In the genomic region with DNA sequence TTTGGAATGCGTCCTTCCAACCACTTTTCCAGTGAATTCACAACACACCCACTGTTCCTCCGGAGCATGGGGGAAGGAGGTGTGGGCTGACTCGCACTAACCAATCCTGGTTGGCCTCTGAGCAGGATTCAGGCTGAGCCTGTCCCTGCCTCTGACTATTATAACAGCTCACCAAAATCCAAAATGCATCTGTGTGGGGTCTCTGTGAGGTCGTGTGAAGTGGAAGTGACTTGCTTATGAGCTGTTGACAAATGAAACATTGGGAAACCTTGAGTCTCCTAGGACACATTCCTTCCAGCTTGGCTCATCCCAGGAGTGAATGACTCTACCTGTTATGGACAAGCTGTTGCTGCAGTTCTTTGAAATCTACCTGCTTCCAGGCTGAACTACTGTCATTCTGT, we compare ENCODE assay signal across 13 cellular contexts. TPM values are rescaled to one million over a fixed set of nuclear protein-coding genes. Genes with fewer than 3 reads are reported as not detected.
DNase-seq lines count a peak whose midpoint lies in the region; ATAC-seq and TF ChIP-seq lines count a peak whose summit lies in the region.
"Had no signal": no experiment of that assay in that cellular context is flagged by ENCODE, and none has a peak within 500 bp of the region (broad histone marks: within the 10 kb centered on the region; RNA-seq: fewer than 3 reads in every experiment).

No MANE protein-coding gene starts in this region.

- no peaks in the 10 kb centered on the region for H3K36me3 ChIP-seq in mesendoderm (ENCODE audit: control insufficient read depth, insufficient read depth, low read length)
- H3K36me3 ChIP-seq: transverse colon had no signal

- ATAC-seq in HG02588 (IDR thresholded peaks at IDR 0.05; ENCODE audit: unreplicated experiment) (no peak), HG03354 (IDR thresholded peaks at IDR 0.05; ENCODE audit: poor library complexity, severe bottlenecking, unreplicated experiment) (no peak)

- no peak overlapping the region for H4K5ac ChIP-seq in mesendoderm (ENCODE audit: low read length)

- DNase-seq in AG10803 (ENCODE audit: low read depth) = peak; percentile 14
- DNase-seq in M059J (ENCODE audit: low read depth) = peak; percentile 63
- peak in 37 of 61 donors; percentile 15 to 80 (median 41) for DNase-seq in caudate nucleus (lab: John Stamatoyannopoulos, UW)
- DNase-seq in mesendoderm = peak; percentile 87
- no peak for DNase-seq in Kasumi-1 (lab: John Stamatoyannopoulos, UW)
- no peak for DNase-seq in activated CD8-positive, alpha-beta memory T cell treated with anti-CD3 and anti-CD28 coated beads, Interleukin-2, amount 50 U/mL, for 4 hours
- DNase-seq: NCI-H1694 treated with DMSO at 0.1 percent for 48 hours, NCI-H524 treated with DMSO at 0.1 percent for 48 hours, transverse colon had no signal

- H3K23ac ChIP-seq in mesendoderm (ENCODE audit: low read length) = no peak overlapping the region

- WGBS in mesendoderm (ENCODE audit: extremely low coverage, insufficient coverage, low lambda C conversion rate) = no CpG with 5 or more reads among the region's 4 CpGs

- H3K4me3 ChIP-seq in AG10803 (ENCODE audit: low read length) (no peak overlapping the region), mesendoderm (ENCODE audit: low read length) (no peak overlapping the region)
- H3K4me3 ChIP-seq: transverse colon had no signal

- TF ChIP-seq CTCF in AG10803 (conservative IDR thresholded peaks at IDR 0.05; ENCODE audit: low read length) = no peak

- H2BK5ac ChIP-seq in mesendoderm (ENCODE audit: low read length) = no peak overlapping the region

- no peaks in the 10 kb centered on the region for H3K79me2 ChIP-seq in mesendoderm (ENCODE audit: control insufficient read depth, insufficient read depth, low read length)

- no peak overlapping the region for H2BK15ac ChIP-seq in mesendoderm (replicated peaks; ENCODE audit: low read depth)

- H4K8ac ChIP-seq in mesendoderm (ENCODE audit: low read depth, low read length) = no peak overlapping the region

- no peak overlapping the region for H3K18ac ChIP-seq in mesendoderm (ENCODE audit: low read length)

- H3K27ac ChIP-seq in caudate nucleus (ENCODE audit: low read depth, low read length) (peak overlapping the region; percentile 64), mesendoderm (ENCODE audit: low read depth, low read length) (no peak overlapping the region)
- H3K27ac ChIP-seq: transverse colon had no signal

- no peak overlapping the region for H2BK120ac ChIP-seq in mesendoderm (ENCODE audit: low read depth, low read length)

- no peak overlapping the region for H3K4me2 ChIP-seq in mesendoderm (ENCODE audit: low read length)

- no peak overlapping the region for H3K56ac ChIP-seq in mesendoderm (ENCODE audit: low read length)

- H3K79me1 ChIP-seq in mesendoderm (ENCODE audit: low read length) = no peaks in the 10 kb centered on the region

- no peak overlapping the region for H2AK5ac ChIP-seq in mesendoderm (ENCODE audit: low read length)

- H3K27me3 ChIP-seq in mesendoderm (ENCODE audit: insufficient read depth, low read length, poor library complexity) = peaks cover 11% of the 10 kb centered on the region

- H3K4ac ChIP-seq in mesendoderm (ENCODE audit: low read depth, low read length) = no peak overlapping the region

- no peak overlapping the region for H3K9ac ChIP-seq in mesendoderm (ENCODE audit: low read length)

- H3K4me1 ChIP-seq in mesendoderm (ENCODE audit: control insufficient read depth, low read depth, low read length) = peaks cover 4% of the 10 kb centered on the region

RNA-seq across cellular contexts. Expression of a gene that starts 1.5 kb away (rescaled TPM):
- not detected in 2 replicates for total RNA-seq in M059J (2014; rRNA removed; shearing (Covaris generic))
- 0.46 TPM for polyA plus RNA-seq in mesendoderm (2013, experiment 1 of 2)
- polyA plus RNA-seq in mesendoderm (2013, experiment 2 of 2) = 0.42 TPM
- total RNA-seq: cerebellum had no signal
- polyA plus RNA-seq: IgD-negative memory B cell had no signal

RNA-seq across cellular contexts. Expression of a gene that starts 52.4 kb away (rescaled TPM):
- 207 and 350 TPM in 2 replicates for total RNA-seq in M059J (2014; rRNA removed; shearing (Covaris generic))
- polyA plus RNA-seq in mesendoderm (2013, experiment 1 of 2) = 142 TPM
- polyA plus RNA-seq in mesendoderm (2013, experiment 2 of 2) = 147 TPM

Comparison
In these comparisons a context has a peak if more than half of its experiments do, and no peak if none do; other contexts are left out.
1. DNase-seq: peak in AG10803 (single experiment), M059J (single experiment), caudate nucleus (37 of 61) and mesendoderm (single experiment); none in Kasumi-1 (0 of 2) and activated CD8-positive, alpha-beta memory T cell treated with anti-CD3 and anti-CD28 coated beads, Interleukin-2, amount 50 U/mL, for 4 hours (single experiment).